ENCODE assay signal across 1 cellular context in genomic region chr4:150316332-150317205, GRCh38.
TF ChIP-seq lines count a peak whose summit lies in the region.

No MANE protein-coding gene starts in this region.

TF ChIP-seq in K562, 482 proteins besides CTCF, POLR2A, EP300 and RAD21 (continues in another document):
- TF ChIP-seq NFRKB (IDR thresholded peaks at IDR 0.05; ENCODE audit: low read depth) (peak; percentile 95; the same call in 1 of the 2 replicates), ZC3H4 (CRISPR knock-in tag; IDR thresholded peaks at IDR 0.05; ENCODE audit: borderline replicate concordance) (no peak), SNIP1 (IDR thresholded peaks at IDR 0.05; ENCODE audit: low read depth) (no peak), ZNF57 (CRISPR knock-in tag; IDR thresholded peaks at IDR 0.05) (no peak), SMARCC2 (IDR thresholded peaks at IDR 0.05; ENCODE audit: low read depth) (peak; percentile 25; the same call in 1 of the 2 replicates), PCBP2 (IDR thresholded peaks at IDR 0.05; ENCODE audit: low read depth, low read length, poor library complexity, severe bottlenecking) (no peak), ARID2 (IDR thresholded peaks at IDR 0.05) (no peak), FOXM1 (IDR thresholded peaks at IDR 0.05; ENCODE audit: low read depth) (peak; percentile 50), FOXM1 (CRISPR knock-in tag; IDR thresholded peaks at IDR 0.05; ENCODE audit: low read depth) (no peak), ZBTB9 (CRISPR knock-in tag; IDR thresholded peaks at IDR 0.05) (peak; percentile 67; the same call in 1 of the 2 replicates), ATF3 (IDR thresholded peaks at IDR 0.05) (peak; percentile 90), ATF3 (CRISPR knock-in tag; conservative IDR thresholded peaks at IDR 0.05) (no peak), ZBTB17 (CRISPR knock-in tag; IDR thresholded peaks at IDR 0.05) (peak; percentile 47; the same call in 1 of the 2 replicates), MTA3 (IDR thresholded peaks at IDR 0.05; ENCODE audit: borderline replicate concordance) (no peak), CBX3 (IDR thresholded peaks at IDR 0.05; ENCODE audit: borderline replicate concordance in 1 of 2, low read length in 2 of 2) (no peak; a peak in 1 of 3 replicates), TARDBP (IDR thresholded peaks at IDR 0.05) (no peak), MEF2D (tag; conservative IDR thresholded peaks at IDR 0.05; ENCODE audit: low read depth) (peak; percentile 71), HSF4 (CRISPR knock-in tag; IDR thresholded peaks at IDR 0.05; ENCODE audit: borderline replicate concordance) (peak; percentile 89; the same call in 1 of the 2 replicates), ZNF175 (CRISPR knock-in tag; IDR thresholded peaks at IDR 0.05; ENCODE audit: low read depth) (peak; percentile 78; the same call in 1 of the 2 replicates), ZNF583 (CRISPR knock-in tag; IDR thresholded peaks at IDR 0.05) (peak; percentile 18), ZNF766 (CRISPR knock-in tag; conservative IDR thresholded peaks at IDR 0.05) (peak; percentile 48; the same call in 1 of the 2 replicates), ZNF76 (CRISPR knock-in tag; IDR thresholded peaks at IDR 0.05; ENCODE audit: borderline replicate concordance) (peak; percentile 72; the same call in 1 of the 2 replicates), GTF2A2 (tag; IDR thresholded peaks at IDR 0.05) (peak; percentile 42; the same call in 1 of the 2 replicates), ZNF77 (CRISPR knock-in tag; IDR thresholded peaks at IDR 0.05) (no peak), ID3 (CRISPR knock-in tag; IDR thresholded peaks at IDR 0.05) (no peak), ID3 (tag; IDR thresholded peaks at IDR 0.05) (peak; percentile 88), NFIC (IDR thresholded peaks at IDR 0.05) (peak; percentile 72; the same call in 1 of the 2 replicates), KLF10 (CRISPR knock-in tag; IDR thresholded peaks at IDR 0.05) (no peak), ELF1 (tag; IDR thresholded peaks at IDR 0.05) (peak; percentile 62), GMEB1 (CRISPR knock-in tag; IDR thresholded peaks at IDR 0.05) (peak; percentile 44; the same call in 1 of the 2 replicates), ETV1 (tag; conservative IDR thresholded peaks at IDR 0.05; ENCODE audit: low read depth) (peak; percentile 49; the same call in 1 of the 2 replicates), ZNF561 (CRISPR knock-in tag; conservative IDR thresholded peaks at IDR 0.05) (no peak), NR4A1 (CRISPR knock-in tag; IDR thresholded peaks at IDR 0.05) (no peak), NR4A1 (tag; IDR thresholded peaks at IDR 0.05) (peak; percentile 93), CXXC5 (CRISPR knock-in tag; IDR thresholded peaks at IDR 0.05) (peak; percentile 55), KLF13 (tag; IDR thresholded peaks at IDR 0.05; ENCODE audit: borderline replicate concordance, low read depth) (peak; percentile 48; the same call in 1 of the 2 replicates), SLC30A9 (CRISPR knock-in tag; IDR thresholded peaks at IDR 0.05) (no peak), CEBPB (tag; IDR thresholded peaks at IDR 0.05) (peak; percentile 73), PHF20 (IDR thresholded peaks at IDR 0.05; ENCODE audit: partially characterized antibody) (no peak), HDAC3 (IDR thresholded peaks at IDR 0.05; ENCODE audit: borderline replicate concordance, partially characterized antibody) (no peak), BRD4 (IDR thresholded peaks at IDR 0.05) (peak; percentile 92), MAZ (CRISPR knock-in tag; conservative IDR thresholded peaks at IDR 0.05 in 1 of 2, IDR thresholded peaks at IDR 0.05 in 1 of 2) (0 out of 4 replicates have a peak, but pooled peaks have one; percentile 16 to 56), CSDE1 (IDR thresholded peaks at IDR 0.05) (no peak), MYC (IDR thresholded peaks at IDR 0.05; ENCODE audit: low read depth, low read length) (no peak), MYC (CRISPR knock-in tag; IDR thresholded peaks at IDR 0.05; ENCODE audit: borderline replicate concordance, low read depth) (0 out of 2 replicates have a peak, but pooled peaks have one; percentile 42), LCOR (CRISPR knock-in tag; IDR thresholded peaks at IDR 0.05) (peak; percentile 42; the same call in 1 of the 2 replicates), YBX1 (IDR thresholded peaks at IDR 0.05) (no peak), HLTF (IDR thresholded peaks at IDR 0.05) (no peak), ZNF140 (CRISPR knock-in tag; IDR thresholded peaks at IDR 0.05) (no peak), ZNF311 (CRISPR knock-in tag; IDR thresholded peaks at IDR 0.05) (peak; percentile 72), CBFA2T3 (IDR thresholded peaks at IDR 0.05) (0 out of 2 replicates have a peak, but pooled peaks have one; percentile 8), PATZ1 (CRISPR knock-in tag; IDR thresholded peaks at IDR 0.05; ENCODE audit: borderline replicate concordance) (peak; percentile 75; the same call in 1 of the 2 replicates)
- TF ChIP-seq, protein P1, sequence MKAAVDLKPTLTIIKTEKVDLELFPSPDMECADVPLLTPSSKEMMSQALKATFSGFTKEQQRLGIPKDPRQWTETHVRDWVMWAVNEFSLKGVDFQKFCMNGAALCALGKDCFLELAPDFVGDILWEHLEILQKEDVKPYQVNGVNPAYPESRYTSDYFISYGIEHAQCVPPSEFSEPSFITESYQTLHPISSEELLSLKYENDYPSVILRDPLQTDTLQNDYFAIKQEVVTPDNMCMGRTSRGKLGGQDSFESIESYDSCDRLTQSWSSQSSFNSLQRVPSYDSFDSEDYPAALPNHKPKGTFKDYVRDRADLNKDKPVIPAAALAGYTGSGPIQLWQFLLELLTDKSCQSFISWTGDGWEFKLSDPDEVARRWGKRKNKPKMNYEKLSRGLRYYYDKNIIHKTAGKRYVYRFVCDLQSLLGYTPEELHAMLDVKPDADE (conservative IDR thresholded peaks at IDR 0.05; ENCODE audit: control insufficient read depth, low read depth, low read length) = no peak
- TF ChIP-seq, protein P2, sequence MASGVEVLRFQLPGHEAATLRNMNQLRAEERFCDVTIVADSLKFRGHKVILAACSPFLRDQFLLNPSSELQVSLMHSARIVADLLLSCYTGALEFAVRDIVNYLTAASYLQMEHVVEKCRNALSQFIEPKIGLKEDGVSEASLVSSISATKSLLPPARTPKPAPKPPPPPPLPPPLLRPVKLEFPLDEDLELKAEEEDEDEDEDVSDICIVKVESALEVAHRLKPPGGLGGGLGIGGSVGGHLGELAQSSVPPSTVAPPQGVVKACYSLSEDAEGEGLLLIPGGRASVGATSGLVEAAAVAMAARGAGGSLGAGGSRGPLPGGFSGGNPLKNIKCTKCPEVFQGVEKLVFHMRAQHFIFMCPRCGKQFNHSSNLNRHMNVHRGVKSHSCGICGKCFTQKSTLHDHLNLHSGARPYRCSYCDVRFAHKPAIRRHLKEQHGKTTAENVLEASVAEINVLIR (CRISPR knock-in tag; IDR thresholded peaks at IDR 0.05) = peak; percentile 30; the same call in 1 of the 2 replicates
- TF ChIP-seq, protein P3, sequence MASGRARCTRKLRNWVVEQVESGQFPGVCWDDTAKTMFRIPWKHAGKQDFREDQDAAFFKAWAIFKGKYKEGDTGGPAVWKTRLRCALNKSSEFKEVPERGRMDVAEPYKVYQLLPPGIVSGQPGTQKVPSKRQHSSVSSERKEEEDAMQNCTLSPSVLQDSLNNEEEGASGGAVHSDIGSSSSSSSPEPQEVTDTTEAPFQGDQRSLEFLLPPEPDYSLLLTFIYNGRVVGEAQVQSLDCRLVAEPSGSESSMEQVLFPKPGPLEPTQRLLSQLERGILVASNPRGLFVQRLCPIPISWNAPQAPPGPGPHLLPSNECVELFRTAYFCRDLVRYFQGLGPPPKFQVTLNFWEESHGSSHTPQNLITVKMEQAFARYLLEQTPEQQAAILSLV (tag; IDR thresholded peaks at IDR 0.05) = peak; percentile 64; the same call in 1 of the 2 replicates
- TF ChIP-seq, protein P4, sequence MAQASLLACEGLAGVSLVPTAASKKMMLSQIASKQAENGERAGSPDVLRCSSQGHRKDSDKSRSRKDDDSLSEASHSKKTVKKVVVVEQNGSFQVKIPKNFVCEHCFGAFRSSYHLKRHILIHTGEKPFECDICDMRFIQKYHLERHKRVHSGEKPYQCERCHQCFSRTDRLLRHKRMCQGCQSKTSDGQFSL (CRISPR knock-in tag; IDR thresholded peaks at IDR 0.05) = no peak
- TF ChIP-seq, protein P4 (tag; IDR thresholded peaks at IDR 0.05) = peak in 1 of 2 experiments; percentile 84; a peak in 2 of 4 replicates
- TF ChIP-seq, protein P5, sequence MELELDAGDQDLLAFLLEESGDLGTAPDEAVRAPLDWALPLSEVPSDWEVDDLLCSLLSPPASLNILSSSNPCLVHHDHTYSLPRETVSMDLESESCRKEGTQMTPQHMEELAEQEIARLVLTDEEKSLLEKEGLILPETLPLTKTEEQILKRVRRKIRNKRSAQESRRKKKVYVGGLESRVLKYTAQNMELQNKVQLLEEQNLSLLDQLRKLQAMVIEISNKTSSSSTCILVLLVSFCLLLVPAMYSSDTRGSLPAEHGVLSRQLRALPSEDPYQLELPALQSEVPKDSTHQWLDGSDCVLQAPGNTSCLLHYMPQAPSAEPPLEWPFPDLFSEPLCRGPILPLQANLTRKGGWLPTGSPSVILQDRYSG (tag; conservative IDR thresholded peaks at IDR 0.05; ENCODE audit: low read depth) = 0 out of 2 replicates have a peak, but pooled peaks have one; percentile 37
- TF ChIP-seq, protein P6, sequence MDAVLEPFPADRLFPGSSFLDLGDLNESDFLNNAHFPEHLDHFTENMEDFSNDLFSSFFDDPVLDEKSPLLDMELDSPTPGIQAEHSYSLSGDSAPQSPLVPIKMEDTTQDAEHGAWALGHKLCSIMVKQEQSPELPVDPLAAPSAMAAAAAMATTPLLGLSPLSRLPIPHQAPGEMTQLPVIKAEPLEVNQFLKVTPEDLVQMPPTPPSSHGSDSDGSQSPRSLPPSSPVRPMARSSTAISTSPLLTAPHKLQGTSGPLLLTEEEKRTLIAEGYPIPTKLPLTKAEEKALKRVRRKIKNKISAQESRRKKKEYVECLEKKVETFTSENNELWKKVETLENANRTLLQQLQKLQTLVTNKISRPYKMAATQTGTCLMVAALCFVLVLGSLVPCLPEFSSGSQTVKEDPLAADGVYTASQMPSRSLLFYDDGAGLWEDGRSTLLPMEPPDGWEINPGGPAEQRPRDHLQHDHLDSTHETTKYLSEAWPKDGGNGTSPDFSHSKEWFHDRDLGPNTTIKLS (IDR thresholded peaks at IDR 0.05; ENCODE audit: borderline replicate concordance, low read depth) = peak; percentile 49; the same call in 1 of the 2 replicates
- TF ChIP-seq, protein P7, sequence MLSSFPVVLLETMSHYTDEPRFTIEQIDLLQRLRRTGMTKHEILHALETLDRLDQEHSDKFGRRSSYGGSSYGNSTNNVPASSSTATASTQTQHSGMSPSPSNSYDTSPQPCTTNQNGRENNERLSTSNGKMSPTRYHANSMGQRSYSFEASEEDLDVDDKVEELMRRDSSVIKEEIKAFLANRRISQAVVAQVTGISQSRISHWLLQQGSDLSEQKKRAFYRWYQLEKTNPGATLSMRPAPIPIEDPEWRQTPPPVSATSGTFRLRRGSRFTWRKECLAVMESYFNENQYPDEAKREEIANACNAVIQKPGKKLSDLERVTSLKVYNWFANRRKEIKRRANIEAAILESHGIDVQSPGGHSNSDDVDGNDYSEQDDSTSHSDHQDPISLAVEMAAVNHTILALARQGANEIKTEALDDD (IDR thresholded peaks at IDR 0.05) = peak; percentile 53; the same call in 1 of the 2 replicates
